Comparison of ENCODE assay signal across 1 cellular context in genomic region chr11:15119826-15120225, GRCh38.
TF ChIP-seq lines count a peak whose summit lies in the region.

No MANE protein-coding gene starts in this region.

TF ChIP-seq in IMR-90, 13 proteins besides CTCF, POLR2A, EP300 and RAD21 (continued from another document):
- TF ChIP-seq BHLHE40 (IDR thresholded peaks at IDR 0.05; ENCODE audit: low read depth, low read length) (no peak), MXI1 (IDR thresholded peaks at IDR 0.05; ENCODE audit: borderline replicate concordance, low read depth, low read length) (no peak), RCOR1 (IDR thresholded peaks at IDR 0.05; ENCODE audit: insufficient replicate concordance, low read length) (no peak)
- TF ChIP-seq, protein P1, sequence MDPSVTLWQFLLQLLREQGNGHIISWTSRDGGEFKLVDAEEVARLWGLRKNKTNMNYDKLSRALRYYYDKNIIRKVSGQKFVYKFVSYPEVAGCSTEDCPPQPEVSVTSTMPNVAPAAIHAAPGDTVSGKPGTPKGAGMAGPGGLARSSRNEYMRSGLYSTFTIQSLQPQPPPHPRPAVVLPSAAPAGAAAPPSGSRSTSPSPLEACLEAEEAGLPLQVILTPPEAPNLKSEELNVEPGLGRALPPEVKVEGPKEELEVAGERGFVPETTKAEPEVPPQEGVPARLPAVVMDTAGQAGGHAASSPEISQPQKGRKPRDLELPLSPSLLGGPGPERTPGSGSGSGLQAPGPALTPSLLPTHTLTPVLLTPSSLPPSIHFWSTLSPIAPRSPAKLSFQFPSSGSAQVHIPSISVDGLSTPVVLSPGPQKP (IDR thresholded peaks at IDR 0.05; ENCODE audit: borderline replicate concordance, low read depth, low read length), result no peak
